ENCODE assay signal across 22 cellular contexts in the genomic region with DNA sequence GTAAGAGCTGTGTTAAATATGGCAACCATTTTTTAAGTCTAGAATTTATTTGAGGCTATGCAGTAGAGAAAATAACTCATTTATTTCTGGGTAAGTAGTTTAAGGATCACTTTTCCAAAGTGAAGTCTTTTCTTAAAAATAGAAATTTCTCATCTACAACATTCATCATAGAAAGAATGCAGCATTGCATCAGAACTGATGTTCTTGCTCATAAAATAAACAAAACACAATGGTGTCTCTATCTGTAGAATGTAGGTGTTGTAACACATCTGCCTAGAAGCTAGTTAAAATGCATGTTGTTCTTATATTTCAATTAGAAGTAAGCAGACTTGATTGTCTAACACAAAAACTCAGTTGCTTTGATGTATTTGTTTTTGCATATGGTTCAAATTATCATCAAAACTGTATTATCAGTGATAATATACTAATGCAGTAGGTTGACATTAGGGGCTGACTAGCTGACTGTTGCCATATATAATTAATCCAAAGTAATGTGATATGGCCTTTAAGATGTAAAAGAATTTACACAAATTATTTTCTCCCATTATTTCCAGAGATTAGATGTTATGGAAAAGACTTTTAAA.
A peak's percentile ranks its signal among the peaks of the same experiment; 100 is the strongest.
DNase-seq lines count a peak whose midpoint lies in the region; ATAC-seq and TF ChIP-seq lines count a peak whose summit lies in the region.
"Had no signal": no experiment of that assay in that cellular context is flagged by ENCODE, and none has a peak within 500 bp of the region (broad histone marks: within the 10 kb centered on the region; RNA-seq: fewer than 3 reads in every experiment).

No MANE protein-coding gene starts in this region.

- H3K4me3 Mint-ChIP-seq in activated CD4-positive, alpha-beta memory T cell treated with anti-CD3 and anti-CD28 coated beads for 36 hours = no peak overlapping the region
- H3K4me3 Mint-ChIP-seq: CD4-positive, alpha-beta memory T cell; neural progenitor cell had no signal

- no peak overlapping the region for H3K4me3 ChIP-seq in cardiac fibroblast (replicated peaks in 1 of 2; ENCODE audit: low read depth in 2 of 2, low read length in 2 of 2)
- H3K4me3 ChIP-seq: neural progenitor cell had no signal

- CTCF ChIA-PET in activated CD4-positive, alpha-beta memory T cell treated with anti-CD3 and anti-CD28 coated beads for 36 hours (lab: Charles Lee) = no interaction called here

- POLR2A ChIA-PET in activated CD4-positive, alpha-beta memory T cell treated with anti-CD3 and anti-CD28 coated beads for 36 hours (lab: Charles Lee) = no interaction called here

- TF ChIP-seq CTCF in AG09319 (IDR thresholded peaks at IDR 0.05; ENCODE audit: low read depth, low read length) (no peak), cardiac fibroblast (IDR thresholded peaks at IDR 0.05; ENCODE audit: low read depth, low read length) (no peak)

- H3K4me1 Mint-ChIP-seq in activated CD4-positive, alpha-beta memory T cell treated with anti-CD3 and anti-CD28 coated beads for 36 hours (ENCODE audit: low read depth) = no peaks in the 10 kb centered on the region
- H3K4me1 Mint-ChIP-seq: CD4-positive, alpha-beta memory T cell; neural progenitor cell had no signal

- H3K36me3 Mint-ChIP-seq in activated CD4-positive, alpha-beta memory T cell treated with anti-CD3 and anti-CD28 coated beads for 36 hours = no peaks in the 10 kb centered on the region

- DNase-seq in AG09319 (ENCODE audit: extremely low read depth, low read depth) = peak; percentile 36
- DNase-seq in NCI-H460 (ENCODE audit: extremely low read depth, low read depth) = peak; percentile 36
- DNase-seq in cardiac fibroblast (ENCODE audit: low read depth in 2 of 2) = peak; percentile 12 to 25
- peak; percentile 49 for DNase-seq in iris pigment epithelial cell (ENCODE audit: low read depth)
- no peak for DNase-seq in SIG-M5 treated with dmso at 0.1 percent for 504 hours (lab: John Stamatoyannopoulos, UW; ENCODE audit: unreplicated experiment)
- no peak for DNase-seq in activated CD4-positive, alpha-beta memory T cell treated with anti-CD3 and anti-CD28 coated beads for 36 hours
- DNase-seq: activated CD4-positive, alpha-beta T cell treated with anti-CD3 and anti-CD28 coated beads, Interleukin-2, amount 50 U/mL, for 1 hour; activated gamma-delta T cell treated with Interleukin-2 at 50 U/mL for 16 hours; activated T-cell treated with anti-CD3 and anti-CD28 coated beads for 4 hours; amygdala; CD4-positive, alpha-beta memory T cell; KBM-7; NCI-H1048; NCI-H2029 treated with DMSO at 0.1 percent for 48 hours; NCI-H446; Right ventricle myocardium superior; substantia nigra; T-helper 1 cell had no signal

- peaks cover 15% of the 10 kb centered on the region for H3K9me3 Mint-ChIP-seq in activated CD4-positive, alpha-beta memory T cell treated with anti-CD3 and anti-CD28 coated beads for 36 hours

- intact Hi-C loops in activated CD4-positive, alpha-beta memory T cell treated with anti-CD3 and anti-CD28 coated beads for 36 hours (cut with micrococcal nuclease) = no loop called here

- H3K27me3 Mint-ChIP-seq in activated CD4-positive, alpha-beta memory T cell treated with anti-CD3 and anti-CD28 coated beads for 36 hours = no peaks in the 10 kb centered on the region
- H3K27me3 Mint-ChIP-seq: CD4-positive, alpha-beta memory T cell had no signal

- ATAC-seq in GM18868 (IDR thresholded peaks at IDR 0.05; ENCODE audit: unreplicated experiment) = no peak
- no peak for ATAC-seq in GM21367 (IDR thresholded peaks at IDR 0.05; ENCODE audit: unreplicated experiment)
- ATAC-seq: left lobe of liver had no signal

- no peak overlapping the region for H3K27ac Mint-ChIP-seq in activated CD4-positive, alpha-beta memory T cell treated with anti-CD3 and anti-CD28 coated beads for 36 hours
- H3K27ac Mint-ChIP-seq: CD4-positive, alpha-beta memory T cell; neural progenitor cell had no signal

Comparison
In these comparisons a context has a peak if more than half of its experiments do, and no peak if none do; other contexts are left out.
1. DNase-seq: peak in AG09319 (single experiment), NCI-H460 (single experiment), cardiac fibroblast (2 of 2) and iris pigment epithelial cell (single experiment); none in SIG-M5 treated with dmso at 0.1 percent for 504 hours (single experiment) and activated CD4-positive, alpha-beta memory T cell treated with anti-CD3 and anti-CD28 coated beads for 36 hours (single experiment).